ENCODE assay signal across 22 cellular contexts in genomic region chr10:105742184-105742583, GRCh38.
DNase-seq lines count a peak whose midpoint lies in the region; ATAC-seq and TF ChIP-seq lines count a peak whose summit lies in the region.
"Had no signal": no experiment of that assay in that cellular context is flagged by ENCODE, and none has a peak within 500 bp of the region (broad histone marks: within the 10 kb centered on the region; RNA-seq: fewer than 3 reads in every experiment).

No MANE protein-coding gene starts in this region.

- H3K27ac Mint-ChIP-seq in activated CD4-positive, alpha-beta T cell treated with anti-CD3 and anti-CD28 coated beads, Interleukin-2, amount 10 ng/mL, durations not matched to agents 24 days and 14 days, result no peak overlapping the region
- no peak overlapping the region for H3K27ac Mint-ChIP-seq in WTC11
- H3K27ac Mint-ChIP-seq: stimulated activated naive CD8-positive, alpha-beta T cell treated with anti-CD3 and anti-CD28 coated beads, Interleukin-15, Interleukin-2, amounts not matched to agents 100 ng/mL and 50 ng/mL, for 24 hours had no signal

- no peak overlapping the region for H3K4me3 Mint-ChIP-seq in activated CD4-positive, alpha-beta T cell treated with anti-CD3 and anti-CD28 coated beads, Interleukin-2, amount 10 ng/mL, durations not matched to agents 24 days and 14 days
- H3K4me3 Mint-ChIP-seq in WTC11, result no peak overlapping the region
- H3K4me3 Mint-ChIP-seq: stimulated activated naive CD8-positive, alpha-beta T cell treated with anti-CD3 and anti-CD28 coated beads, Interleukin-15, Interleukin-2, amounts not matched to agents 100 ng/mL and 50 ng/mL, for 24 hours had no signal

- no peaks in the 10 kb centered on the region for H3K36me3 ChIP-seq in heart right ventricle
- H3K36me3 ChIP-seq: ovary, Peyer's patch had no signal

- H3K9me3 Mint-ChIP-seq in activated CD4-positive, alpha-beta T cell treated with anti-CD3 and anti-CD28 coated beads, Interleukin-2, amount 10 ng/mL, durations not matched to agents 24 days and 14 days, result no peaks in the 10 kb centered on the region
- H3K9me3 Mint-ChIP-seq in WTC11, result peaks cover 10% of the 10 kb centered on the region
- H3K9me3 Mint-ChIP-seq: stimulated activated naive CD8-positive, alpha-beta T cell treated with anti-CD3 and anti-CD28 coated beads, Interleukin-15, Interleukin-2, amounts not matched to agents 100 ng/mL and 50 ng/mL, for 24 hours had no signal

- intact Hi-C loops in heart right ventricle (cut with DNase I), result no loop called here
- intact Hi-C loops in activated CD4-positive, alpha-beta T cell treated with anti-CD3 and anti-CD28 coated beads, Interleukin-2, amount 10 ng/mL, durations not matched to agents 24 days and 14 days (cut with micrococcal nuclease), result no loop called here

- WGBS in heart right ventricle, 2 donors, result 36% methylated on average over 1 of the region's 1 CpG

- POLR2A ChIA-PET in WTC11 (lab: Charles Lee), result no interaction called here

- peak overlapping the region in 9 of 10 donors; percentile 36 to 83 (median 77) for H3K27ac ChIP-seq in heart right ventricle
- H3K27ac ChIP-seq: KMS-11, ovary, Peyer's patch had no signal

- ATAC-seq in heart right ventricle (peak; percentile 57 to 97 (median 89)), WTC11 (no peak), HG02588 (IDR thresholded peaks at IDR 0.05; ENCODE audit: unreplicated experiment) (no peak)

- H3K4me3 ChIP-seq in heart right ventricle, result no peak overlapping the region
- H3K4me3 ChIP-seq in retinal pigment epithelial cell (ENCODE audit: low read length), result no peak overlapping the region
- H3K4me3 ChIP-seq: lung, ovary, Peyer's patch had no signal

- no peaks in the 10 kb centered on the region for H3K4me1 Mint-ChIP-seq in activated CD4-positive, alpha-beta T cell treated with anti-CD3 and anti-CD28 coated beads, Interleukin-2, amount 10 ng/mL, durations not matched to agents 24 days and 14 days
- no peaks in the 10 kb centered on the region for H3K4me1 Mint-ChIP-seq in WTC11

- H3K36me3 Mint-ChIP-seq in activated CD4-positive, alpha-beta T cell treated with anti-CD3 and anti-CD28 coated beads, Interleukin-2, amount 10 ng/mL, durations not matched to agents 24 days and 14 days (ENCODE audit: low read depth), result no peaks in the 10 kb centered on the region
- H3K36me3 Mint-ChIP-seq in WTC11, result peaks cover 4% of the 10 kb centered on the region; the same call in 1 of the 2 replicates

- H3K27me3 Mint-ChIP-seq in activated CD4-positive, alpha-beta T cell treated with anti-CD3 and anti-CD28 coated beads, Interleukin-2, amount 10 ng/mL, durations not matched to agents 24 days and 14 days, result no peaks in the 10 kb centered on the region
- H3K27me3 Mint-ChIP-seq in WTC11 (ENCODE audit: low read depth), result no peaks in the 10 kb centered on the region; the same call in 1 of the 2 replicates
- H3K27me3 Mint-ChIP-seq: stimulated activated naive CD8-positive, alpha-beta T cell treated with anti-CD3 and anti-CD28 coated beads, Interleukin-15, Interleukin-2, amounts not matched to agents 100 ng/mL and 50 ng/mL, for 24 hours had no signal

- DNase-seq in LoVo (ENCODE audit: low spot score) (peak; percentile 83), RPMI8226 (peak; percentile 3), heart right ventricle (peak in 1 of 2 donors; percentile 46), retinal pigment epithelial cell (ENCODE audit: low read depth) (peak; percentile 33), WTC11 (ENCODE audit: low spot score) (no peak), epidermal melanocyte (ENCODE audit: insufficient read length, low spot score) (no peak)
- DNase-seq in activated CD4-positive, alpha-beta T cell treated with anti-CD3 and anti-CD28 coated beads, Interleukin-2, amount 10 ng/mL, durations not matched to agents 24 days and 14 days, result no peak
- DNase-seq: activated gamma-delta T cell treated with Interleukin-2 at 50 U/mL for 16 hours; amniotic stem cell; Calu3; cerebellar nuclear complex; effector memory CD4-positive, alpha-beta T cell; NCI-H1417 treated with DMSO at 0.1 percent for 48 hours; NCI-H774; ovary; stimulated activated CD4-positive, alpha-beta T cell treated with anti-CD3 and anti-CD28 coated beads, Interleukin-2, amount 100 ng/mL, for 48 hours; trophoblast cell had no signal

- TF ChIP-seq CTCF in heart right ventricle (IDR thresholded peaks at IDR 0.05), result no peak
- TF ChIP-seq CTCF in retinal pigment epithelial cell (conservative IDR thresholded peaks at IDR 0.05; ENCODE audit: low read depth, low read length), result no peak
- no peak for TF ChIP-seq CTCF in WTC11 (IDR thresholded peaks at IDR 0.05)

- CTCF ChIA-PET in WTC11 (lab: Charles Lee), result no interaction called here

- H3K4me1 ChIP-seq in heart right ventricle, result peaks cover 0 to 9% (median 0%) of the 10 kb centered on the region in 9 donors
- H3K4me1 ChIP-seq: Peyer's patch had no signal

- no peaks in the 10 kb centered on the region for H3K27me3 ChIP-seq in heart right ventricle
- H3K27me3 ChIP-seq: ovary, Peyer's patch had no signal

- peaks cover 0 to 10% (median 0%) of the 10 kb centered on the region in 11 donors for H3K9me3 ChIP-seq in heart right ventricle
- H3K9me3 ChIP-seq: ovary, Peyer's patch had no signal

TF ChIP-seq in WTC11, 78 proteins besides CTCF, POLR2A, EP300 and RAD21:
- TF ChIP-seq NR2C2 (CRISPR knock-in tag; IDR thresholded peaks at IDR 0.05) (no peak), ZNF396 (CRISPR knock-in tag; IDR thresholded peaks at IDR 0.05; ENCODE audit: borderline replicate concordance) (no peak)
TF ChIP-seq in WTC11: peak in this region for 0.

Comparison
In these comparisons a context has a peak if more than half of its experiments do, and no peak if none do; other contexts are left out.
1. DNase-seq: peak in LoVo (single experiment), RPMI8226 (single experiment) and retinal pigment epithelial cell (single experiment); none in activated CD4-positive, alpha-beta T cell treated with anti-CD3 and anti-CD28 coated beads, Interleukin-2, amount 10 ng/mL, durations not matched to agents 24 days and 14 days (single experiment), WTC11 (single experiment) and epidermal melanocyte (single experiment).
2. ATAC-seq: peak in heart right ventricle (8 of 8); none in WTC11 (single experiment) and HG02588 (single experiment).